Comparison of ENCODE assay signal across 8 cellular contexts in the genomic region with DNA sequence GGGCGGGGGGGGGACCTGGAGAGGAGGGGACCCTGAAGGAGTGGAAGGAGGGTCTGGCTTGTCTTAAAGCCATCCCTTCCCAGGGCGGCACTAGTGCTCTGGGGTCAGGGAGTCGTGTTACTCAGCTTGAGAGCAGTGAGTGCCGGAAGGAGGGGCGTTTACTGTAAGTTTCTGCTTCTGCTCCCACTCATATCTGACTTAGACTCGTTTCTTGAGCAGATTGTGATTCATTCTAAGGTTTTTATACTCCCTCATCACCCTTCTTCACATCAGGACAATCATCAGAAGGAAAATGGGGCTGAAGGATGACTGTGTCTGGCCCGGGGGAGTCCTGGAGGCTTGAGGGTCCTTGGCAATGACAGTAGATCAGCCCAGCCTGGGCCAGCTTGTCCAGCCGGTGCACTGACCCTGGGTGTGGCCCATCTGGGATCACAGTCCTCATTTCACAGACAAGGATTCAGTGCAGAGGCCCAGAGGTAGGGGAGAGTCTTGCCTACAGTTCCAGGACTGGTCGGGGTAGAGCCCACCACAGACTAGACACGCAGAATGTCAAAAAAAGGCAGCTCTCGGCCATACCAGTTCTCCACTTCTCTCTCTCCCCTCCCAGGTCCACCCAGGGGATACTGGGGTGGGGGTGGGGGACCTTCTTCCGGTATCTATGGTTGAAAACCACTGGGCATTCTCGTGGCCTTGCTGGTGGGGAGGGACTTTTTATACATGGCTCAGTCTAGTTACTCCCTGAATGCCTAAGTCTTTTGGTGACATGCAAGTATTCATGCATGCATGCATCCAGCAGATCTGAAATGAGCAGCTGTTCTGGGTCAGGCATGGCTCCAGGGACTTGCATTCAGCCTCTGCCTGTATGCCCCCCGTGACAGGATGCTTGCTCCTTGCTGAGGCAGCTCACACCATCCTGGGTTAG.
A peak's percentile ranks its signal among the peaks of the same experiment; 100 is the strongest.
DNase-seq lines count a peak whose midpoint lies in the region; ATAC-seq and TF ChIP-seq lines count a peak whose summit lies in the region.

No MANE protein-coding gene starts in this region.

- no peak overlapping the region for H3K4me3 ChIP-seq in muscle layer of duodenum (ENCODE audit: low read depth in 1 of 2, low read length in 2 of 2)

- H3K36me3 ChIP-seq in muscle layer of duodenum (ENCODE audit: control insufficient read depth in 1 of 2, insufficient read depth in 2 of 2, low read length in 2 of 2): no peaks in the 10 kb centered on the region

- ATAC-seq in HG02938 (IDR thresholded peaks at IDR 0.05; ENCODE audit: unreplicated experiment) (peak; percentile 45), GM21825 (IDR thresholded peaks at IDR 0.05; ENCODE audit: unreplicated experiment) (no peak), HG03139 (IDR thresholded peaks at IDR 0.05; ENCODE audit: unreplicated experiment) (no peak)

- no peaks in the 10 kb centered on the region for H3K9me3 ChIP-seq in muscle layer of duodenum (ENCODE audit: control insufficient read depth in 1 of 2, low read length in 2 of 2)

- peak overlapping the region; percentile 43 for H3K27ac ChIP-seq in muscle layer of duodenum (ENCODE audit: low read length)

- no peak for TF ChIP-seq CTCF in GM10266 (IDR thresholded peaks at IDR 0.05; ENCODE audit: control insufficient read depth, insufficient read depth, low read depth, missing control alignments)

- DNase-seq in GM10266 (ENCODE audit: extremely low spot score) (peak; percentile 68), C1 segment of cervical spinal cord (lab: John Stamatoyannopoulos, UW) (no peak), T1000 (lab: John Stamatoyannopoulos, UW) (no peak)
- peak; percentile 40 for DNase-seq in activated T-helper 9 cell treated with anti-CD3 and anti-CD28 coated beads, Interleukin-2, amount 50 U/mL, for 16 hours (ENCODE audit: low read depth)

- peaks cover 0 to 6% of the 10 kb centered on the region in 2 donors for H3K4me1 ChIP-seq in muscle layer of duodenum (ENCODE audit: control insufficient read depth in 1 of 2, insufficient read depth in 2 of 2, low read length in 2 of 2)

- H3K27me3 ChIP-seq in muscle layer of duodenum (ENCODE audit: low read depth, low read length): peaks cover 16% of the 10 kb centered on the region

Comparison
In these comparisons a context has a peak if more than half of its experiments do, and no peak if none do; other contexts are left out.
1. DNase-seq: peak in GM10266 (single experiment) and activated T-helper 9 cell treated with anti-CD3 and anti-CD28 coated beads, Interleukin-2, amount 50 U/mL, for 16 hours (single experiment); none in C1 segment of cervical spinal cord (0 of 14) and T1000 (single experiment).